7 cellular contexts compared by ENCODE assay signal in the genomic region with DNA sequence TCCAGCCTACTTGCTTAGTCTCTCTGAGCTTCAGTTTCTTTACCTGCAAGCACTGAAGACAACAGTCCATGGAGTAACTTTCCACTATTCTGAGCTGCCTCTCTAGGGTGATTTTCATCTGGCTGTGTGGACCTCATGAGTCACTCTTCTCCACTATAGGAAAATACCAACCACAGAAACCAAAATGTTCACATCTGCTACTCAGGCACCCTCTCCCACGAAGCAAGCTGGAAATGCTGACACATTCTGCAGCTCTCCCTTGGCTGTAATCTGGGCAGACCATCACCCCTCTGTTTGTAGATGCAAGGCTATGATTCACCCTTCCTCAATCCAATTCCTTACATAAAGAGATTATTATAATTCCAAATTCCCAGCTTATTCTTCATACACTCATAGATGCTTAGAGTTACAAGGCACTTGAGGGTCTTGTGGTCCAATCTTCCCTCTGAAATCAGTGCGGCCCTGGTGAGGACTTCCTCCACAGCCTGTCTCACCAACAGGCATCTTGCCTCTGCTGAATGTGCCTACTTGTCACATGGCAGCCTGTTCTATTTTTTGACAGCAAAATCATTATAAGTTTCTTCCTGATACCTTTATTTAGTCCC.
DNase-seq lines count a peak whose midpoint lies in the region; ATAC-seq and TF ChIP-seq lines count a peak whose summit lies in the region.

No MANE protein-coding gene starts in this region.

- in situ Hi-C loops in transverse colon (cut with MboI; ENCODE audit: low pct_ligation_motif_present in 1 of 4, low pct_unique_long_range_greater_than_20kb in 1 of 4, low sequenced_read_pairs in 3 of 4) = no loop called here

- no peak overlapping the region for H3K4me3 ChIP-seq in transverse colon

- intact Hi-C loops in transverse colon (cut with DNase I; ENCODE audit: low total_unique reads) = no loop called here

- no peak for TF ChIP-seq CTCF in transverse colon (IDR thresholded peaks at IDR 0.05)

- peak; percentile 95 for ATAC-seq in GM18517 (IDR thresholded peaks at IDR 0.05; ENCODE audit: unreplicated experiment)
- ATAC-seq in GM21528 (IDR thresholded peaks at IDR 0.05; ENCODE audit: low FRiP score, unreplicated experiment) = no peak

- no peak for TF ChIP-seq POLR2A in transverse colon (IDR thresholded peaks at IDR 0.05)

- no peaks in the 10 kb centered on the region for H3K36me3 ChIP-seq in transverse colon

- DNase-seq in GOT3 (lab: John Stamatoyannopoulos, UW) = peak; percentile 15
- DNase-seq in LHCN-M2 (ENCODE audit: low read depth) = peak; percentile 99
- peak; percentile 86 for DNase-seq in brain pericyte (ENCODE audit: low read depth, low spot score)
- DNase-seq in stimulated activated CD4-positive, alpha-beta T cell treated with anti-CD3 and anti-CD28 coated beads, Interleukin-1b, Interleukin-23, amount 100 ng/mL, for 48 hours = peak; percentile 47
- no peak for DNase-seq in transverse colon

- no peaks in the 10 kb centered on the region for H3K9me3 ChIP-seq in transverse colon

- H3K4me1 ChIP-seq in transverse colon = no peaks in the 10 kb centered on the region

- WGBS in transverse colon (ENCODE audit: low coverage in 1 of 2), 2 donors = 20 to 52% methylated on average over 1 to 2 of the region's 2 CpGs

- H3K27me3 ChIP-seq in transverse colon = no peaks in the 10 kb centered on the region

- peak overlapping the region in 2 of 4 donors; percentile 22 to 40 for H3K27ac ChIP-seq in transverse colon

- no peak for TF ChIP-seq EP300 in transverse colon (IDR thresholded peaks at IDR 0.05; ENCODE audit: low read depth)
